ENCODE assay signal across 8 cellular contexts in genomic region chr13:112943309-112944125, GRCh38. TPM values are rescaled to one million over a fixed set of nuclear protein-coding genes. Genes with fewer than 3 reads are reported as not detected.
DNase-seq lines count a peak whose midpoint lies in the region; ATAC-seq and TF ChIP-seq lines count a peak whose summit lies in the region.

No MANE protein-coding gene starts in this region.

- H3K27ac Mint-ChIP-seq in activated naive CD4-positive, alpha-beta T cell treated with anti-CD3 and anti-CD28 coated beads, Interleukin-2, amount 50 U/mL, for 24 hours, result no peak overlapping the region

- WGBS in psoas muscle, 3 donors, result 2% methylated on average over 52 to 81 of the region's 81 CpGs

- peaks cover 7% of the 10 kb centered on the region for H3K27me3 Mint-ChIP-seq in activated naive CD4-positive, alpha-beta T cell treated with anti-CD3 and anti-CD28 coated beads, Interleukin-2, amount 50 U/mL, for 24 hours

- H3K27ac ChIP-seq in psoas muscle, result peak overlapping the region; percentile 30

- H3K4me3 Mint-ChIP-seq in activated naive CD4-positive, alpha-beta T cell treated with anti-CD3 and anti-CD28 coated beads, Interleukin-2, amount 50 U/mL, for 24 hours, result peak overlapping the region; percentile 74

- peak; percentile 38 for ATAC-seq in HG02678 (IDR thresholded peaks at IDR 0.05; ENCODE audit: unreplicated experiment)
- peak; percentile 77 for ATAC-seq in left ventricle myocardium superior
- ATAC-seq in psoas muscle, result peak; percentile 28 to 54 (median 44)

- H3K4me1 ChIP-seq in psoas muscle, result peaks cover 3% of the 10 kb centered on the region

- H3K4me1 Mint-ChIP-seq in activated naive CD4-positive, alpha-beta T cell treated with anti-CD3 and anti-CD28 coated beads, Interleukin-2, amount 50 U/mL, for 24 hours, result peaks cover 9% of the 10 kb centered on the region

- peak overlapping the region; percentile 69 for H3K4me3 ChIP-seq in psoas muscle

- no peaks in the 10 kb centered on the region for H3K36me3 ChIP-seq in psoas muscle (ENCODE audit: insufficient read depth in 1 of 2, low read depth in 1 of 2)

- TF ChIP-seq CTCF in psoas muscle (IDR thresholded peaks at IDR 0.05), result no peak

- peak; percentile 9 for DNase-seq in NCI-H2196 (lab: John Stamatoyannopoulos, UW; ENCODE audit: unreplicated experiment)
- no peak for DNase-seq in NCI-H2196 treated with DMSO at 0.1 percent for 48 hours (lab: John Stamatoyannopoulos, UW; ENCODE audit: unreplicated experiment)
- peak; percentile 40 for DNase-seq in NCI-H2171 (lab: John Stamatoyannopoulos, UW)
- DNase-seq in left ventricle myocardium superior, result peak; percentile 77
- DNase-seq in psoas muscle, result peak in 1 of 2 donors; percentile 48
- DNase-seq in NCI-H2107 (lab: John Stamatoyannopoulos, UW), result no peak

- no peaks in the 10 kb centered on the region for H3K36me3 Mint-ChIP-seq in activated naive CD4-positive, alpha-beta T cell treated with anti-CD3 and anti-CD28 coated beads, Interleukin-2, amount 50 U/mL, for 24 hours

- intact Hi-C loops in left ventricle myocardium superior (cut with micrococcal nuclease) (no loop called here), psoas muscle (cut with DNase I) (loop anchor here (5.0 kb wide), 1 partner anchor 84 kb away; no protein-coding TSS in a partner anchor)

- no peaks in the 10 kb centered on the region for H3K9me3 ChIP-seq in psoas muscle

- no peaks in the 10 kb centered on the region for H3K9me3 Mint-ChIP-seq in activated naive CD4-positive, alpha-beta T cell treated with anti-CD3 and anti-CD28 coated beads, Interleukin-2, amount 50 U/mL, for 24 hours

- H3K27me3 ChIP-seq in psoas muscle (ENCODE audit: insufficient read depth in 3 of 3, low read length in 2 of 3), result peaks cover 0 to 27% (median 2%) of the 10 kb centered on the region in 3 donors

RNA-seq across cellular contexts. Expression of gene MCF2L, which starts 25.5 kb away (rescaled TPM):
- total RNA-seq in left ventricle myocardium superior (49.5 TPM), psoas muscle (10 to 100 TPM; 14.3 to 40.5 (median 23.3) TPM)
- 10 to 100 TPM in 2 of 3 donors, 1 to 10 TPM in 1; 9.1 to 22.0 (median 18.7) TPM for polyA plus RNA-seq in psoas muscle

Comparison
In these comparisons a context has a peak if more than half of its experiments do, and no peak if none do; other contexts are left out.
1. DNase-seq: peak in NCI-H2196 (single experiment), NCI-H2171 (single experiment) and left ventricle myocardium superior (single experiment); none in NCI-H2196 treated with DMSO at 0.1 percent for 48 hours (single experiment) and NCI-H2107 (single experiment).
2. Peak in every context shown above with its lines, with median percentiles within 50 percentile points of each other: ATAC-seq.